Comparison of ENCODE assay signal across 20 cellular contexts in the genomic region with DNA sequence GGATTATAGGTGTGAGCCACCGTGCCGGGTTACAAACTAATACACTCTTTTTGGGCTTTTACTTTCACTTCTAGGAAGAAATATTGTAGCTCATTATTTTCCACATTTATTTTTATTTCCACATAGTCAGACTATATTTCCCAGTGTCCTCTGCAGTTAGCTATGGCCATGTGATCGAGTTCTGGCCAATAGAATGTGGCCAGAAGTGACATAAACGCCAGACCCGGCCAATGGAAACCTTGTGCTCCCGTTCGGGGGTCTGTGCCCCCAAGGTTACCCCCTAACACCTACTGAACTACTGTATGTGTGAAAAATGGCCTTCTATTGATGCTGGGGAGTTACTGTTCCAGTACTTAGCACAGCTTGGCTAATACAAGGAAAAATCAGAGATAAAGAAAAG. TPM values are rescaled to one million over a fixed set of nuclear protein-coding genes. Genes with fewer than 3 reads are reported as not detected.
DNase-seq lines count a peak whose midpoint lies in the region; ATAC-seq and TF ChIP-seq lines count a peak whose summit lies in the region.
"Had no signal": no experiment of that assay in that cellular context is flagged by ENCODE, and none has a peak within 500 bp of the region (broad histone marks: within the 10 kb centered on the region; RNA-seq: fewer than 3 reads in every experiment).

No MANE protein-coding gene starts in this region.

- WGBS in lower leg skin, 2 donors, result 76 to 78% methylated on average over 7 of the region's 7 CpGs

- H3K4me3 Mint-ChIP-seq in WTC11, result no peak overlapping the region
- H3K4me3 Mint-ChIP-seq: CD8-positive, alpha-beta T cell had no signal

- no peak overlapping the region for H3K9ac ChIP-seq in MM.1S (ENCODE audit: low read length)
- H3K9ac ChIP-seq: BLaER1 treated with 17β-estradiol and CSF1 and Interleukin-3, amounts not matched to agents 10 nM and 100 nM had no signal

- H3K27me3 ChIP-seq in MM.1S (replicated peaks; ENCODE audit: insufficient read depth, low read length) (peaks cover 81% of the 10 kb centered on the region), osteoblast (ENCODE audit: insufficient read depth, low read length) (no peaks in the 10 kb centered on the region)
- H3K27me3 ChIP-seq: SJSA1 had no signal

- H3K9me3 ChIP-seq in HEK293 (ENCODE audit: control insufficient read depth, insufficient read depth, low read depth, low read length) (no peaks in the 10 kb centered on the region), MM.1S (replicated peaks; ENCODE audit: insufficient read depth, low read length) (no peaks in the 10 kb centered on the region), osteoblast (ENCODE audit: low read depth, low read length) (no peaks in the 10 kb centered on the region)
- H3K9me3 ChIP-seq: BLaER1 treated with 17β-estradiol and CSF1 and Interleukin-3, amounts not matched to agents 10 nM and 100 nM; SJSA1 had no signal

- CTCF ChIA-PET in HEK293 (lab: Yijun Ruan, JAX), result interaction anchor here (0.5 to 1.6 kb wide), 3 partner anchors 35 to 688 kb away, joined by 3 to 5 read pairs (median 3); no protein-coding TSS in a partner anchor
- CTCF ChIA-PET in WTC11 (lab: Charles Lee), result interaction anchor here (0.8 kb wide), 1 partner anchor 104 kb away, joined by 4 read pairs; no protein-coding TSS in a partner anchor

- no peaks in the 10 kb centered on the region for H3K36me3 Mint-ChIP-seq in WTC11
- H3K36me3 Mint-ChIP-seq: CD8-positive, alpha-beta T cell had no signal

- H2AFZ ChIP-seq in MM.1S (ENCODE audit: low read length) (peak overlapping the region; percentile 40), osteoblast (ENCODE audit: low read length) (no peak overlapping the region)

- no peak for TF ChIP-seq POLR2A in lower leg skin (IDR thresholded peaks at IDR 0.05)

- H4K20me1 ChIP-seq in MM.1S (ENCODE audit: insufficient read depth, low read length), result no peaks in the 10 kb centered on the region
- H4K20me1 ChIP-seq in osteoblast (ENCODE audit: insufficient read depth, low read length), result no peaks in the 10 kb centered on the region
- H4K20me1 ChIP-seq: BLaER1 treated with 17β-estradiol and CSF1 and Interleukin-3, amounts not matched to agents 10 nM and 100 nM had no signal

- intact Hi-C loops in lower leg skin (cut with DNase I; ENCODE audit: low total_unique reads), result no loop called here

- H3K4me3 ChIP-seq in HEK293 (ENCODE audit: low read depth, low read length) (no peak overlapping the region), MM.1S (ENCODE audit: low read length) (peak overlapping the region; percentile 41), osteoblast (ENCODE audit: insufficient read depth, low read length) (no peak overlapping the region), lower leg skin (ENCODE audit: low read depth, poor library complexity, severe bottlenecking) (no peak overlapping the region)
- H3K4me3 ChIP-seq: BLaER1 treated with 17β-estradiol and CSF1 and Interleukin-3, amounts not matched to agents 10 nM and 100 nM; SJSA1 had no signal

- POLR2A ChIA-PET in HEK293 (lab: Yijun Ruan, JAX), result no interaction called here
- POLR2A ChIA-PET in WTC11 (lab: Charles Lee), result no interaction called here

- H3K4me2 ChIP-seq in MM.1S (ENCODE audit: low read depth, low read length) (peak overlapping the region; percentile 28), osteoblast (ENCODE audit: insufficient read depth, low read length) (no peak overlapping the region)
- H3K4me2 ChIP-seq: BLaER1 treated with 17β-estradiol and CSF1 and Interleukin-3, amounts not matched to agents 10 nM and 100 nM had no signal

- H3F3A ChIP-seq in MM.1S (ENCODE audit: insufficient read depth, low read length), result no peaks in the 10 kb centered on the region

- no peaks in the 10 kb centered on the region for H3K79me2 ChIP-seq in MM.1S (ENCODE audit: low read length)
- H3K79me2 ChIP-seq in osteoblast (ENCODE audit: insufficient read depth, low read length), result no peaks in the 10 kb centered on the region

- no peak overlapping the region for H3K27ac Mint-ChIP-seq in WTC11
- H3K27ac Mint-ChIP-seq: CD8-positive, alpha-beta T cell had no signal

- H3K27ac ChIP-seq in HEK293 (ENCODE audit: extremely low read depth, low read depth, low read length) (no peak overlapping the region), MM.1S (ENCODE audit: low read length) (no peak overlapping the region), osteoblast (ENCODE audit: low read depth, low read length) (no peak overlapping the region)
- H3K27ac ChIP-seq: BLaER1 treated with 17β-estradiol and CSF1 and Interleukin-3, amounts not matched to agents 10 nM and 100 nM; SJSA1 had no signal

- TF ChIP-seq CTCF in HEK293 (tag by site-specific recombination; IDR thresholded peaks at IDR 0.05) (no peak), MM.1S (IDR thresholded peaks at IDR 0.05; ENCODE audit: low read length) (no peak), WTC11 (IDR thresholded peaks at IDR 0.05) (no peak), osteoblast (IDR thresholded peaks at IDR 0.05; ENCODE audit: extremely low read depth, low read depth, low read length) (no peak), lower leg skin (IDR thresholded peaks at IDR 0.05) (no peak)

- H3K27me3 Mint-ChIP-seq in WTC11 (ENCODE audit: low read depth), result no peaks in the 10 kb centered on the region

- H3K9me2 ChIP-seq in MM.1S (replicated peaks; ENCODE audit: insufficient read depth, low read length), result no peaks in the 10 kb centered on the region

- H3K4me1 ChIP-seq in HEK293 (ENCODE audit: control insufficient read depth, insufficient read depth, low read length), result no peaks in the 10 kb centered on the region
- H3K4me1 ChIP-seq in MM.1S (ENCODE audit: low read length), result no peaks in the 10 kb centered on the region
- peaks cover 8% of the 10 kb centered on the region for H3K4me1 ChIP-seq in osteoblast (ENCODE audit: insufficient read depth, low read length)
- H3K4me1 ChIP-seq: BLaER1 treated with 17β-estradiol and CSF1 and Interleukin-3, amounts not matched to agents 10 nM and 100 nM had no signal

- DNase-seq in MM.1S, result no peak
- no peak for DNase-seq in WTC11 (ENCODE audit: low spot score)
- peak; percentile 55 for DNase-seq in osteoblast (ENCODE audit: insufficient read length, low spot score, missing footprints)
- DNase-seq in SKM-1 (lab: John Stamatoyannopoulos, UW; ENCODE audit: unreplicated experiment), result no peak
- DNase-seq in lower leg skin (ENCODE audit: low spot score in 2 of 2), result no peak
- DNase-seq: Calu3; CD8-positive, alpha-beta T cell; GOT3; MV-4-11; NCI-H187; NCI-H2107; NCI-H2227 treated with DMSO at 0.1 percent for 48 hours; NCI-H510A treated with DMSO at 0.1 percent for 48 hours; NCI-H774; PC-3 had no signal

- H3K36me3 ChIP-seq in HEK293 (ENCODE audit: control insufficient read depth in 2 of 2, insufficient read depth in 1 of 2, low read length in 2 of 2) (no peaks in the 10 kb centered on the region), MM.1S (replicated peaks; ENCODE audit: insufficient read depth, low read length) (no peaks in the 10 kb centered on the region), osteoblast (ENCODE audit: insufficient read depth, low read length) (no peaks in the 10 kb centered on the region)
- H3K36me3 ChIP-seq: BLaER1 treated with 17β-estradiol and CSF1 and Interleukin-3, amounts not matched to agents 10 nM and 100 nM; SJSA1 had no signal

- ATAC-seq in WTC11 (no peak), HG02623 (IDR thresholded peaks at IDR 0.05; ENCODE audit: unreplicated experiment) (no peak)
- ATAC-seq: CD8-positive, alpha-beta T cell; PC-3 had no signal

- H3K4me1 Mint-ChIP-seq in WTC11, result peaks cover 9% of the 10 kb centered on the region

- no peaks in the 10 kb centered on the region for H3K9me3 Mint-ChIP-seq in WTC11
- H3K9me3 Mint-ChIP-seq: CD8-positive, alpha-beta T cell had no signal

TF ChIP-seq in HEK293, 187 proteins besides CTCF, POLR2A, EP300 and RAD21:
- TF ChIP-seq ZBTB17 (tag by site-specific recombination; IDR thresholded peaks at IDR 0.05), result 0 out of 2 replicates have a peak, but pooled peaks have one; percentile 13
- TF ChIP-seq ZNF510 (tag by site-specific recombination; IDR thresholded peaks at IDR 0.05; ENCODE audit: insufficient replicate concordance), result no peak
- TF ChIP-seq ZNF707 (tag by site-specific recombination; IDR thresholded peaks at IDR 0.05), result no peak

TF ChIP-seq in WTC11, 78 proteins besides CTCF, POLR2A, EP300 and RAD21:
- no peak for TF ChIP-seq FOXP1 (CRISPR knock-in tag; IDR thresholded peaks at IDR 0.05; ENCODE audit: borderline replicate concordance)
- no peak for TF ChIP-seq ESRRA (CRISPR knock-in tag; IDR thresholded peaks at IDR 0.05; ENCODE audit: borderline replicate concordance)
- no peak for TF ChIP-seq ZNF232 (CRISPR knock-in tag; IDR thresholded peaks at IDR 0.05)
- TF ChIP-seq USF1 (CRISPR knock-in tag; IDR thresholded peaks at IDR 0.05), result peak; percentile 75
- TF ChIP-seq ZNF138 (CRISPR knock-in tag; conservative IDR thresholded peaks at IDR 0.05), result no peak
- TF ChIP-seq USF2 (CRISPR knock-in tag; IDR thresholded peaks at IDR 0.05), result peak; percentile 83
- peak; percentile 47; the same call in 1 of the 2 replicates for TF ChIP-seq NFYB (CRISPR knock-in tag; conservative IDR thresholded peaks at IDR 0.05; ENCODE audit: low read depth)

RNA-seq across cellular contexts. Expression of gene RPTOR, which starts 13.2 kb away (rescaled TPM):
- 35.6 to 41.0 TPM (median 36.8 TPM) in 3 replicates for total RNA-seq in WTC11 (2021)
- 26.5 and 27.9 TPM in 2 replicates for total RNA-seq in osteoblast
- total RNA-seq in lower leg skin, result 10 to 100 TPM; 30.7 to 68.2 (median 39.8) TPM

RNA-seq across cellular contexts. Expression of gene NPTX1, which starts 55.0 kb away (rescaled TPM):
- total RNA-seq in WTC11 (2021) (9.7 to 15.1 TPM (median 10.8 TPM) in 3 replicates), osteoblast (under 0.01 and 0.29 TPM in 2 replicates), lower leg skin (1 to 10 TPM; 1.1 to 2.6 (median 2.3) TPM)
- total RNA-seq: HT-29 had no signal
